Comparison of ENCODE assay signal across 2 cellular contexts in the genomic region with DNA sequence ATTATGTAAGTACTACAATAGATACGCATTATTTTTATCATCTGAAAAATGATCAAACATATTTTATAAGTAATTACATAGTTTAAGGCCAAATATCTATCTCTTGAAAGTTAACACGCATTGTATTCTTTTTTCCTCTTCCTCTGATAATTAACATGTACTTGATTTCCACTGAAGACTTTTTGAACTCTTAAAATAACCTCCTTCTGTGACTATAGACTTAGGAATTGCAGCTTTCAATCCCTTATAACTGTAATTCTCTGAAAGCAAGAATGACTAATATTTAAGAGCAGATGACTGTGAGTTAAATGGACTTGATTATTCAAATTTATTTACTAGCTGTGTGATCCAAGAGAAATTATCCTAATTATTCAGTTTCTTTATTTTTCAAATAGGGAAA.
TF ChIP-seq lines count a peak whose summit lies in the region.

No MANE protein-coding gene starts in this region.

TF ChIP-seq in SK-N-SH, 30 proteins besides CTCF, POLR2A, EP300 and RAD21 (continued from another document):
- TF ChIP-seq, protein P1, sequence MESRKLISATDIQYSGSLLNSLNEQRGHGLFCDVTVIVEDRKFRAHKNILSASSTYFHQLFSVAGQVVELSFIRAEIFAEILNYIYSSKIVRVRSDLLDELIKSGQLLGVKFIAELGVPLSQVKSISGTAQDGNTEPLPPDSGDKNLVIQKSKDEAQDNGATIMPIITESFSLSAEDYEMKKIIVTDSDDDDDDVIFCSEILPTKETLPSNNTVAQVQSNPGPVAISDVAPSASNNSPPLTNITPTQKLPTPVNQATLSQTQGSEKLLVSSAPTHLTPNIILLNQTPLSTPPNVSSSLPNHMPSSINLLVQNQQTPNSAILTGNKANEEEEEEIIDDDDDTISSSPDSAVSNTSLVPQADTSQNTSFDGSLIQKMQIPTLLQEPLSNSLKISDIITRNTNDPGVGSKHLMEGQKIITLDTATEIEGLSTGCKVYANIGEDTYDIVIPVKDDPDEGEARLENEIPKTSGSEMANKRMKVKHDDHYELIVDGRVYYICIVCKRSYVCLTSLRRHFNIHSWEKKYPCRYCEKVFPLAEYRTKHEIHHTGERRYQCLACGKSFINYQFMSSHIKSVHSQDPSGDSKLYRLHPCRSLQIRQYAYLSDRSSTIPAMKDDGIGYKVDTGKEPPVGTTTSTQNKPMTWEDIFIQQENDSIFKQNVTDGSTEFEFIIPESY (IDR thresholded peaks at IDR 0.05; ENCODE audit: borderline replicate concordance, low read depth), result no peak
- TF ChIP-seq REST (IDR thresholded peaks at IDR 0.05; ENCODE audit: low read depth, low read length) (no peak), NRF1 (IDR thresholded peaks at IDR 0.05; ENCODE audit: low read depth, low read length) (no peak), FOSL2 (IDR thresholded peaks at IDR 0.05; ENCODE audit: borderline replicate concordance, low read depth) (0 out of 2 replicates have a peak, but pooled peaks have one; percentile 12), TCF12 (IDR thresholded peaks at IDR 0.05) (peak; percentile 45), FOXM1 (IDR thresholded peaks at IDR 0.05; ENCODE audit: low read depth) (no peak), USF2 (IDR thresholded peaks at IDR 0.05; ENCODE audit: borderline replicate concordance, low read depth, low read length) (no peak), ELF1 (IDR thresholded peaks at IDR 0.05) (no peak), FOXJ3 (CRISPR knock-in tag; IDR thresholded peaks at IDR 0.05) (no peak)

TF ChIP-seq in SK-N-SH treated with all-trans-retinoic acid at 6 μM for 48 hours, 23 proteins besides CTCF, POLR2A, EP300 and RAD21 (continued from another document):
- TF ChIP-seq, protein P2, sequence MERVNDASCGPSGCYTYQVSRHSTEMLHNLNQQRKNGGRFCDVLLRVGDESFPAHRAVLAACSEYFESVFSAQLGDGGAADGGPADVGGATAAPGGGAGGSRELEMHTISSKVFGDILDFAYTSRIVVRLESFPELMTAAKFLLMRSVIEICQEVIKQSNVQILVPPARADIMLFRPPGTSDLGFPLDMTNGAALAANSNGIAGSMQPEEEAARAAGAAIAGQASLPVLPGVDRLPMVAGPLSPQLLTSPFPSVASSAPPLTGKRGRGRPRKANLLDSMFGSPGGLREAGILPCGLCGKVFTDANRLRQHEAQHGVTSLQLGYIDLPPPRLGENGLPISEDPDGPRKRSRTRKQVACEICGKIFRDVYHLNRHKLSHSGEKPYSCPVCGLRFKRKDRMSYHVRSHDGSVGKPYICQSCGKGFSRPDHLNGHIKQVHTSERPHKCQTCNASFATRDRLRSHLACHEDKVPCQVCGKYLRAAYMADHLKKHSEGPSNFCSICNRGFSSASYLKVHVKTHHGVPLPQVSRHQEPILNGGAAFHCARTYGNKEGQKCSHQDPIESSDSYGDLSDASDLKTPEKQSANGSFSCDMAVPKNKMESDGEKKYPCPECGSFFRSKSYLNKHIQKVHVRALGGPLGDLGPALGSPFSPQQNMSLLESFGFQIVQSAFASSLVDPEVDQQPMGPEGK (CRISPR knock-in tag; IDR thresholded peaks at IDR 0.05; ENCODE audit: borderline replicate concordance), result no peak
- TF ChIP-seq BACH2 (CRISPR knock-in tag; IDR thresholded peaks at IDR 0.05; ENCODE audit: borderline replicate concordance) (no peak), ESRRG (CRISPR knock-in tag; IDR thresholded peaks at IDR 0.05) (no peak), TCF4 (CRISPR knock-in tag; IDR thresholded peaks at IDR 0.05; ENCODE audit: borderline replicate concordance) (no peak), CREB5 (CRISPR knock-in tag; IDR thresholded peaks at IDR 0.05; ENCODE audit: low read depth) (no peak), ZC3H10 (CRISPR knock-in tag; IDR thresholded peaks at IDR 0.05) (no peak), GLIS3 (CRISPR knock-in tag; IDR thresholded peaks at IDR 0.05) (no peak), ZNF565 (CRISPR knock-in tag; conservative IDR thresholded peaks at IDR 0.05; ENCODE audit: low read depth) (no peak), SNAI2 (CRISPR knock-in tag; IDR thresholded peaks at IDR 0.05) (no peak), ZFP30 (CRISPR knock-in tag; IDR thresholded peaks at IDR 0.05) (no peak), TSHZ2 (CRISPR knock-in tag; IDR thresholded peaks at IDR 0.05) (no peak)
- TF ChIP-seq, protein P3, sequence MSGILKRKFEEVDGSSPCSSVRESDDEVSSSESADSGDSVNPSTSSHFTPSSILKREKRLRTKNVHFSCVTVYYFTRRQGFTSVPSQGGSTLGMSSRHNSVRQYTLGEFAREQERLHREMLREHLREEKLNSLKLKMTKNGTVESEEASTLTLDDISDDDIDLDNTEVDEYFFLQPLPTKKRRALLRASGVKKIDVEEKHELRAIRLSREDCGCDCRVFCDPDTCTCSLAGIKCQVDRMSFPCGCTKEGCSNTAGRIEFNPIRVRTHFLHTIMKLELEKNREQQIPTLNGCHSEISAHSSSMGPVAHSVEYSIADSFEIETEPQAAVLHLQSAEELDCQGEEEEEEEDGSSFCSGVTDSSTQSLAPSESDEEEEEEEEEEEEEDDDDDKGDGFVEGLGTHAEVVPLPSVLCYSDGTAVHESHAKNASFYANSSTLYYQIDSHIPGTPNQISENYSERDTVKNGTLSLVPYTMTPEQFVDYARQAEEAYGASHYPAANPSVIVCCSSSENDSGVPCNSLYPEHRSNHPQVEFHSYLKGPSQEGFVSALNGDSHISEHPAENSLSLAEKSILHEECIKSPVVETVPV (CRISPR knock-in tag; IDR thresholded peaks at IDR 0.05), result no peak
